In the genomic region with DNA sequence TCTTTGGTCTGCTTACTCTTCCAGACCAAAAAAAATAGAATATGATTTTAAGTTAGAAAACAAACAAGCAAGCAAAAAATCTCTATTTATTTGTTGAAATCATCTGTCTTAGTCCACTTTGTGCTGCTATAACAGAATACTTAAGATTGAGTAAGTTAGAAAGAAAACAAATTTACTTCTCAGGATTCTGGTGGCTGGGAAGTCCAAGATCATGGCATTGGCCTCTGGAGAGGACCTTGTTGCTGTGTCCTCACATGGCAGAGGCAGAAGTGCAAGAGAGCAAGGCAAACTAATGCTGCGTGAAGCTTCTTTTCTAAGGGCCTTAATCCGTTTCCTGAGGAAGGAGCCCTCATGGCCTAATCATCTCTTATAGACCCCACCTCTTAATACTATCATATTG, we compare ENCODE assay signal across 1 cellular context.
TF ChIP-seq lines count a peak whose summit lies in the region.

No MANE protein-coding gene starts in this region.

TF ChIP-seq in HCT116, 20 proteins besides CTCF, POLR2A, EP300 and RAD21 (continued from another document):
- peak; percentile 40; the same call in 1 of the 2 replicates for TF ChIP-seq CBX3 (IDR thresholded peaks at IDR 0.05; ENCODE audit: low read depth)
